30 cellular contexts compared by ENCODE assay signal in the genomic region with DNA sequence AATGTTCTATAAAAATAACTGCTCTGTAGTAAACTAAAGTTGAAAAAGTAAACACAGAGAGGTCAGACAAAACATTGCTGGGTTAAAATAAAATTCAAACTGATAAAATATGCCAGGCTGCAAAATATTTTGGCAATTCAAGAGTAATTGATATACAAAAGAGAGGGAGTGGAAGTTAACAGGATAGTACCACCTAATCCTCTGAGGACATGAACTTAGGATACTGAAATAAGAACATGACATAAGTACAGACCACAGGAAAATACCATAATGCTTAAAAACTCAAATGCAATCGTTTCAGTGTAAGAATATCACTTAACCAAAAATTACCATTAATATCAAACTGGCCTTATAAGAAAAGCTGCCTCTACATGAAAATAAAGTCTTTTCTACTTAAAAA. TPM values are rescaled to one million over a fixed set of nuclear protein-coding genes. Genes with fewer than 3 reads are reported as not detected.
"Had no signal": no experiment of that assay in that cellular context is flagged by ENCODE, and none has a peak within 500 bp of the region (broad histone marks: within the 10 kb centered on the region; RNA-seq: fewer than 3 reads in every experiment).

No MANE protein-coding gene starts in this region.

- DNase-seq: activated CD4-positive, alpha-beta memory T cell treated with anti-CD3 and anti-CD28 coated beads for 36 hours; activated CD4-positive, alpha-beta T cell treated with anti-CD3 and anti-CD28 coated beads for 36 hours; activated CD4-positive, alpha-beta T cell treated with anti-CD3 and anti-CD28 coated beads, Interleukin-2, amount 10 ng/mL, durations not matched to agents 24 days and 14 days; activated CD4-positive, CD25-positive, alpha-beta regulatory T cell; activated CD4-positive, CD25-positive, alpha-beta regulatory T cell treated with anti-CD3 and anti-CD28 coated beads, Interleukin-2, amount 50 U/mL, for 72 hours; activated CD8-positive, alpha-beta memory T cell treated with anti-CD3 and anti-CD28 coated beads, Interleukin-2, amount 10 ng/mL, durations not matched to agents 7 days and 5 days; activated CD8-positive, alpha-beta memory T cell treated with anti-CD3 and anti-CD28 coated beads, Interleukin-2, amount 50 U/mL, for 4 hours; activated CD8-positive, alpha-beta T cell treated with anti-CD3 and anti-CD28 coated beads, Interleukin-2, amount 10 ng/mL, durations not matched to agents 7 days and 5 days; activated effector memory CD4-positive, alpha-beta T cell treated with anti-CD3 and anti-CD28 coated beads, Interleukin-2, amount 50 U/mL, for 16 hours; activated naive CD4-positive, alpha-beta T cell treated with anti-CD3 and anti-CD28 coated beads for 36 hours; activated naive CD8-positive, alpha-beta T cell treated with anti-CD3 and anti-CD28 coated beads for 36 hours; activated naive CD8-positive, alpha-beta T cell treated with anti-CD3 and anti-CD28 coated beads, Interleukin-2, amount 50 U/mL, for 24 hours; activated T-cell treated with anti-CD3 and anti-CD28 coated beads, Interleukin-2, amount 50 U/mL, for 1 hour; activated T-cell treated with anti-CD3 and anti-CD28 coated beads, Interleukin-2, amount 50 U/mL, for 48 hours; dorsolateral prefrontal cortex; effector memory CD4-positive, alpha-beta T cell; endodermal cell; erythroblast; esophagus squamous epithelium; head of caudate nucleus; T-helper 1 cell; T-helper 17 cell; T1000 had no signal

- H3K4me1 ChIP-seq: ascending aorta, esophagus squamous epithelium had no signal

- H3K27ac ChIP-seq: ascending aorta, coronary artery, esophagus squamous epithelium had no signal

- FAIRE-seq: bronchial epithelial cell had no signal

- H3K4me3 ChIP-seq: ascending aorta, coronary artery, dorsolateral prefrontal cortex, esophagus squamous epithelium had no signal

- ATAC-seq: activated CD4-positive, alpha-beta T cell treated with anti-CD3 and anti-CD28 coated beads for 36 hours; activated CD8-positive, alpha-beta memory T cell treated with anti-CD3 and anti-CD28 coated beads, Interleukin-2, amount 10 ng/mL, durations not matched to agents 7 days and 5 days; activated CD8-positive, alpha-beta T cell treated with anti-CD3 and anti-CD28 coated beads, Interleukin-2, amount 10 ng/mL, durations not matched to agents 7 days and 5 days; activated naive CD8-positive, alpha-beta T cell treated with anti-CD3 and anti-CD28 coated beads, Interleukin-2, amount 50 U/mL, for 24 hours; T-helper 17 cell had no signal

- H3K36me3 ChIP-seq: ascending aorta had no signal

- H3K27me3 ChIP-seq: ascending aorta, dorsolateral prefrontal cortex, esophagus squamous epithelium had no signal

RNA-seq across cellular contexts. Expression of a gene that starts 37.6 kb away (rescaled TPM):
- total RNA-seq: activated CD4-positive, alpha-beta memory T cell treated with anti-CD3 and anti-CD28 coated beads for 36 hours; activated CD4-positive, alpha-beta T cell treated with anti-CD3 and anti-CD28 coated beads for 36 hours; activated CD4-positive, alpha-beta T cell treated with anti-CD3 and anti-CD28 coated beads, Interleukin-2, amount 10 ng/mL, durations not matched to agents 24 days and 14 days; activated CD8-positive, alpha-beta memory T cell treated with anti-CD3 and anti-CD28 coated beads for 36 hours; activated CD8-positive, alpha-beta memory T cell treated with anti-CD3 and anti-CD28 coated beads, Interleukin-2, amount 10 ng/mL, durations not matched to agents 7 days and 5 days; activated CD8-positive, alpha-beta T cell treated with anti-CD3 and anti-CD28 coated beads, Interleukin-2, amount 10 ng/mL, durations not matched to agents 7 days and 5 days; activated naive CD4-positive, alpha-beta T cell treated with anti-CD3 and anti-CD28 coated beads for 36 hours; activated naive CD8-positive, alpha-beta T cell treated with anti-CD3 and anti-CD28 coated beads for 36 hours; activated T-helper 1 cell treated with anti-CD3 and anti-CD28 coated beads, Interleukin-12 subunit alpha, Interleukin-12 subunit beta, Interleukin-2, Interleukin-4 antibody, amounts not matched to agents 30 ng/mL and 10 ng/mL and 1 ng/mL, durations not matched to agents 14 hours and 24 hours and 36 hours; activated T-helper 2 cell treated with anti-CD3 and anti-CD28 coated beads, Interferon-gamma antibody, Interleukin-2, Interleukin-4, amounts not matched to agents 10 μg/mL and 5 μg/mL and 100 μg/mL, durations not matched to agents 14 hours and 24 hours and 36 hours; ascending aorta; endodermal cell; esophagus squamous epithelium; fibroblast of lung; T-helper 17 cell had no signal
- polyA plus RNA-seq: fibroblast of lung had no signal
